Comparison of ENCODE assay signal across 1 cellular context in genomic region chr17:63869491-63870291, GRCh38.
TF ChIP-seq lines count a peak whose summit lies in the region.

No MANE protein-coding gene starts in this region.

TF ChIP-seq in HepG2, 621 proteins besides CTCF, POLR2A, EP300 and RAD21:
- TF ChIP-seq MAFF (IDR thresholded peaks at IDR 0.05; ENCODE audit: low read depth, low read length), result peak; percentile 74
- peak; percentile 79 to 85 for TF ChIP-seq MAFK (conservative IDR thresholded peaks at IDR 0.05 in 1 of 2, IDR thresholded peaks at IDR 0.05 in 1 of 2; ENCODE audit: low read length in 2 of 2)
